ENCODE assay signal across 1 cellular context in genomic region chr16:87581867-87582220, GRCh38.
TF ChIP-seq lines count a peak whose summit lies in the region.

No MANE protein-coding gene starts in this region.

TF ChIP-seq in A549, 52 proteins besides CTCF, POLR2A, EP300 and RAD21 (continued from another document):
- TF ChIP-seq PBX3 (IDR thresholded peaks at IDR 0.05) (no peak; the same call in 1 of the 2 replicates), CBX8 (IDR thresholded peaks at IDR 0.05) (no peak), JUN (IDR thresholded peaks at IDR 0.05) (peak; percentile 66 to 71; a peak in 3 of 5 replicates), POLR2AphosphoS2 (conservative IDR thresholded peaks at IDR 0.05; ENCODE audit: low read length) (no peak), EHF (CRISPR knock-in tag; IDR thresholded peaks at IDR 0.05) (no peak), SREBF2 (IDR thresholded peaks at IDR 0.05) (no peak), ZC3H11A (IDR thresholded peaks at IDR 0.05) (no peak), ZNF302 (CRISPR knock-in tag; IDR thresholded peaks at IDR 0.05) (no peak), KDM5A (IDR thresholded peaks at IDR 0.05) (no peak), RNF2 (IDR thresholded peaks at IDR 0.05; ENCODE audit: borderline replicate concordance, low read depth) (no peak), CBX2 (IDR thresholded peaks at IDR 0.05; ENCODE audit: borderline replicate concordance, low read depth) (no peak), RCOR1 (IDR thresholded peaks at IDR 0.05; ENCODE audit: low read depth, low read length) (no peak), PHF8 (IDR thresholded peaks at IDR 0.05; ENCODE audit: borderline replicate concordance, low read depth) (no peak), HMGXB4 (CRISPR knock-in tag; IDR thresholded peaks at IDR 0.05; ENCODE audit: borderline replicate concordance) (no peak), HOXA7 (CRISPR knock-in tag; IDR thresholded peaks at IDR 0.05) (no peak)
- TF ChIP-seq, protein P1, sequence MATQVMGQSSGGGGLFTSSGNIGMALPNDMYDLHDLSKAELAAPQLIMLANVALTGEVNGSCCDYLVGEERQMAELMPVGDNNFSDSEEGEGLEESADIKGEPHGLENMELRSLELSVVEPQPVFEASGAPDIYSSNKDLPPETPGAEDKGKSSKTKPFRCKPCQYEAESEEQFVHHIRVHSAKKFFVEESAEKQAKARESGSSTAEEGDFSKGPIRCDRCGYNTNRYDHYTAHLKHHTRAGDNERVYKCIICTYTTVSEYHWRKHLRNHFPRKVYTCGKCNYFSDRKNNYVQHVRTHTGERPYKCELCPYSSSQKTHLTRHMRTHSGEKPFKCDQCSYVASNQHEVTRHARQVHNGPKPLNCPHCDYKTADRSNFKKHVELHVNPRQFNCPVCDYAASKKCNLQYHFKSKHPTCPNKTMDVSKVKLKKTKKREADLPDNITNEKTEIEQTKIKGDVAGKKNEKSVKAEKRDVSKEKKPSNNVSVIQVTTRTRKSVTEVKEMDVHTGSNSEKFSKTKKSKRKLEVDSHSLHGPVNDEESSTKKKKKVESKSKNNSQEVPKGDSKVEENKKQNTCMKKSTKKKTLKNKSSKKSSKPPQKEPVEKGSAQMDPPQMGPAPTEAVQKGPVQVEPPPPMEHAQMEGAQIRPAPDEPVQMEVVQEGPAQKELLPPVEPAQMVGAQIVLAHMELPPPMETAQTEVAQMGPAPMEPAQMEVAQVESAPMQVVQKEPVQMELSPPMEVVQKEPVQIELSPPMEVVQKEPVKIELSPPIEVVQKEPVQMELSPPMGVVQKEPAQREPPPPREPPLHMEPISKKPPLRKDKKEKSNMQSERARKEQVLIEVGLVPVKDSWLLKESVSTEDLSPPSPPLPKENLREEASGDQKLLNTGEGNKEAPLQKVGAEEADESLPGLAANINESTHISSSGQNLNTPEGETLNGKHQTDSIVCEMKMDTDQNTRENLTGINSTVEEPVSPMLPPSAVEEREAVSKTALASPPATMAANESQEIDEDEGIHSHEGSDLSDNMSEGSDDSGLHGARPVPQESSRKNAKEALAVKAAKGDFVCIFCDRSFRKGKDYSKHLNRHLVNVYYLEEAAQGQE (IDR thresholded peaks at IDR 0.05): no peak
- TF ChIP-seq, protein P2, sequence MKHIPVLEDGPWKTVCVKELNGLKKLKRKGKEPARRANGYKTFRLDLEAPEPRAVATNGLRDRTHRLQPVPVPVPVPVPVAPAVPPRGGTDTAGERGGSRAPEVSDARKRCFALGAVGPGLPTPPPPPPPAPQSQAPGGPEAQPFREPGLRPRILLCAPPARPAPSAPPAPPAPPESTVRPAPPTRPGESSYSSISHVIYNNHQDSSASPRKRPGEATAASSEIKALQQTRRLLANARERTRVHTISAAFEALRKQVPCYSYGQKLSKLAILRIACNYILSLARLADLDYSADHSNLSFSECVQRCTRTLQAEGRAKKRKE (CRISPR knock-in tag; IDR thresholded peaks at IDR 0.05; ENCODE audit: low read depth): no peak
- TF ChIP-seq, protein P3, sequence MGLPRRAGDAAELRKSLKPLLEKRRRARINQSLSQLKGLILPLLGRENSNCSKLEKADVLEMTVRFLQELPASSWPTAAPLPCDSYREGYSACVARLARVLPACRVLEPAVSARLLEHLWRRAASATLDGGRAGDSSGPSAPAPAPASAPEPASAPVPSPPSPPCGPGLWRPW (IDR thresholded peaks at IDR 0.05): no peak
